In the genomic region with DNA sequence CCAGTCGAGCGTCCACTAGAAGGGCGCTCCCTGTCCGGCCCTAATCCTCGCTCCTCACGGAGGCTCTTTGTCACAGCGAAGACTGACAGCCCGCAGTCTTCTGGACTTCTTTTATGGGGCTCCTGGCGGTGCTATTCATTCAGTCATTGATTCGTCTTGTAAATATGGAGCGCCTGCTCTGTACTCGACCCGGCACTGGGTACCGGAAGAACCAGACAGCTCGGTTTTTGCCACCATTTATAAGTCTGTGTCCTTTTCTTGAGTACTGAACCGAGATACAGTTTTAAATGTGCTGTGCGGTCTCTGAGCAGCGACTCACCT, we compare ENCODE assay signal across 8 cellular contexts. TPM values are rescaled to one million over a fixed set of nuclear protein-coding genes. Genes with fewer than 3 reads are reported as not detected.
DNase-seq lines count a peak whose midpoint lies in the region; ATAC-seq and TF ChIP-seq lines count a peak whose summit lies in the region.

No MANE protein-coding gene starts in this region.

- H3K36me3 Mint-ChIP-seq in T-helper 1 cell treated with Interleukin-12 subunit alpha and Interleukin-12 subunit beta and Interleukin-4 antibody, amounts not matched to agents 30 μg/mL and 1 μg/mL, for 36 hours (ENCODE audit: low read depth): peaks cover 14% of the 10 kb centered on the region

- CTCF ChIA-PET in AG04450 (lab: Charles Lee): interaction anchor here (0.6 to 2.2 kb wide), 4 partner anchors 8 to 451 kb away, joined by 3 to 10 read pairs (median 6); no protein-coding TSS in a partner anchor

- POLR2A ChIA-PET in AG04450 (lab: Yijun Ruan, JAX): interaction anchor here (0.6 to 0.9 kb wide), 7 partner anchors 8 to 445 kb away, joined by 3 to 11 read pairs (median 3); partner anchors contain the start of gene ATL1

- peaks cover 34% of the 10 kb centered on the region for H3K4me1 Mint-ChIP-seq in T-helper 1 cell treated with Interleukin-12 subunit alpha and Interleukin-12 subunit beta and Interleukin-4 antibody, amounts not matched to agents 30 μg/mL and 1 μg/mL, for 36 hours (ENCODE audit: low read depth)

- ATAC-seq in GM18861 (IDR thresholded peaks at IDR 0.05; ENCODE audit: unreplicated experiment) (peak; percentile 24), HG03460 (IDR thresholded peaks at IDR 0.05; ENCODE audit: unreplicated experiment) (peak; percentile 21)

- DNase-seq in AG04450 (ENCODE audit: low read depth, low spot score) (no peak), fibroblast of pulmonary artery (ENCODE audit: low read depth) (no peak), sigmoid colon (no peak), H4 (ENCODE audit: low spot score) (no peak), pons (ENCODE audit: low spot score) (no peak)

- intact Hi-C loops in sigmoid colon (cut with DNase I): loop anchor here (2.0 to 10.0 kb wide), 5 partner anchors 80 to 462 kb away; partner anchors contain the start of genes ARF6, SAV1 and SOS2

- peak overlapping the region; percentile 88 for H3K4me3 ChIP-seq in AG04450 (ENCODE audit: low read depth, low read length)
- H3K4me3 ChIP-seq in fibroblast of pulmonary artery (replicated peaks; ENCODE audit: low read depth, low read length): peak overlapping the region; percentile 84
- H3K4me3 ChIP-seq in sigmoid colon: peak overlapping the region; percentile 68 to 93 (median 84)

- peak overlapping the region; percentile 91 for H3K4me3 Mint-ChIP-seq in T-helper 1 cell treated with Interleukin-12 subunit alpha and Interleukin-12 subunit beta and Interleukin-4 antibody, amounts not matched to agents 30 μg/mL and 1 μg/mL, for 36 hours

- WGBS in sigmoid colon, 2 donors: 1 to 3% methylated on average over 18 of the region's 18 CpGs

- peaks cover 0 to 22% (median 18%) of the 10 kb centered on the region in 4 donors for H3K4me1 ChIP-seq in sigmoid colon

- TF ChIP-seq CTCF in AG04450 (IDR thresholded peaks at IDR 0.05; ENCODE audit: low read depth, low read length): no peak
- no peak for TF ChIP-seq CTCF in fibroblast of pulmonary artery (IDR thresholded peaks at IDR 0.05; ENCODE audit: low read length, missing control alignments)
- TF ChIP-seq CTCF in sigmoid colon (IDR thresholded peaks at IDR 0.05): no peak

- no peak for TF ChIP-seq EP300 in sigmoid colon (IDR thresholded peaks at IDR 0.05)

- H3K27me3 ChIP-seq in AG04450 (ENCODE audit: control insufficient read depth, insufficient read depth, low read length) (no peaks in the 10 kb centered on the region), sigmoid colon (no peaks in the 10 kb centered on the region)

- no peaks in the 10 kb centered on the region for H3K36me3 ChIP-seq in sigmoid colon

- H3K27ac Mint-ChIP-seq in T-helper 1 cell treated with Interleukin-12 subunit alpha and Interleukin-12 subunit beta and Interleukin-4 antibody, amounts not matched to agents 30 μg/mL and 1 μg/mL, for 36 hours: peak overlapping the region; percentile 97

- no peaks in the 10 kb centered on the region for H3K27me3 Mint-ChIP-seq in T-helper 1 cell treated with Interleukin-12 subunit alpha and Interleukin-12 subunit beta and Interleukin-4 antibody, amounts not matched to agents 30 μg/mL and 1 μg/mL, for 36 hours (ENCODE audit: low read depth)

- H3K27ac ChIP-seq in AG04450 (ENCODE audit: low read depth, low read length) (peak overlapping the region; percentile 93), sigmoid colon (peak overlapping the region; percentile 88 to 93 (median 92))

- no peak for TF ChIP-seq POLR2A in sigmoid colon (IDR thresholded peaks at IDR 0.05)

- H3K9me3 ChIP-seq in AG04450 (ENCODE audit: control insufficient read depth, insufficient read depth, low read length) (no peaks in the 10 kb centered on the region), sigmoid colon (no peaks in the 10 kb centered on the region)

- peaks cover 5% of the 10 kb centered on the region for H3K9me3 Mint-ChIP-seq in T-helper 1 cell treated with Interleukin-12 subunit alpha and Interleukin-12 subunit beta and Interleukin-4 antibody, amounts not matched to agents 30 μg/mL and 1 μg/mL, for 36 hours

RNA-seq across cellular contexts. Expression of gene DMAC2L, which starts 0.6 kb away (rescaled TPM):
- polyA plus RNA-seq in AG04450 (2011; rRNA removed) (8.1 and 12.6 TPM in 2 replicates), sigmoid colon (10 to 100 TPM; 15.2 to 30.0 (median 19.4) TPM)
- 5.7 and 13.1 TPM in 2 replicates for polyA minus RNA-seq in AG04450 (2011; rRNA and poly(A)+ RNA removed)
- total RNA-seq in sigmoid colon: 10 to 100 TPM; 12.2 to 37.1 (median 28.5) TPM
- 7.7 and 8.5 TPM in 2 replicates for total RNA-seq in H4 (2014; rRNA removed; shearing (Covaris generic))

RNA-seq across cellular contexts. Expression of gene L2HGDH, which starts 0.7 kb away (rescaled TPM):
- polyA plus RNA-seq in AG04450 (2011; rRNA removed) (2.8 and 3.6 TPM in 2 replicates), sigmoid colon (1 to 10 TPM; 3.6 to 6.7 (median 5.7) TPM)
- polyA minus RNA-seq in AG04450 (2011; rRNA and poly(A)+ RNA removed): 1.4 and 4.0 TPM in 2 replicates
- 1 to 10 TPM; 2.7 to 6.3 (median 3.6) TPM for total RNA-seq in sigmoid colon
- total RNA-seq in H4 (2014; rRNA removed; shearing (Covaris generic)): 4.4 and 6.5 TPM in 2 replicates
